8 cellular contexts compared by ENCODE assay signal in genomic region chr12:39359644-39360043, GRCh38.
"Had no signal": no experiment of that assay in that cellular context is flagged by ENCODE, and none has a peak within 500 bp of the region (broad histone marks: within the 10 kb centered on the region; RNA-seq: fewer than 3 reads in every experiment).

No MANE protein-coding gene starts in this region.

- H2AFZ ChIP-seq: GM23338 had no signal

- H3K27ac ChIP-seq: HL-60 had no signal

- ATAC-seq: GM23338 had no signal

- H3K4me2 ChIP-seq: GM23338 had no signal

- DNase-seq: H9, HCEC 1CT, IMR-90, KBM-7 had no signal

- FAIRE-seq: H1, H54 had no signal

- H3K4me3 ChIP-seq: GM23338 had no signal
